ENCODE assay signal across 16 cellular contexts in genomic region chr6:3370361-3371221, GRCh38.
DNase-seq lines count a peak whose midpoint lies in the region; ATAC-seq and TF ChIP-seq lines count a peak whose summit lies in the region.
"Had no signal": no experiment of that assay in that cellular context is flagged by ENCODE, and none has a peak within 500 bp of the region (broad histone marks: within the 10 kb centered on the region; RNA-seq: fewer than 3 reads in every experiment).

No MANE protein-coding gene starts in this region.

- H3K27me3 ChIP-seq in PC-3 (ENCODE audit: low read length) (no peaks in the 10 kb centered on the region), esophagus squamous epithelium (no peaks in the 10 kb centered on the region)
- H3K27me3 ChIP-seq: Peyer's patch had no signal

- no peaks in the 10 kb centered on the region for H3F3A ChIP-seq in PC-3 (ENCODE audit: low read length, unreplicated experiment)

- intact Hi-C loops in activated CD4-positive, alpha-beta T cell treated with anti-CD3 and anti-CD28 coated beads for 36 hours (cut with DNase I, micrococcal nuclease), result no loop called here
- intact Hi-C loops in PC-3 (cut with micrococcal nuclease), result no loop called here
- intact Hi-C loops in esophagus squamous epithelium (cut with DNase I), result no loop called here

- DNase-seq in activated CD4-positive, alpha-beta T cell treated with anti-CD3 and anti-CD28 coated beads for 36 hours, result peak; percentile 16
- no peak for DNase-seq in activated CD4-positive, alpha-beta T cell treated with anti-CD3 and anti-CD28 coated beads, Interleukin-2, amount 50 U/mL, for 48 hours
- peak; percentile 9 for DNase-seq in PC-3
- no peak for DNase-seq in effector memory CD8-positive, alpha-beta T cell
- DNase-seq in naive thymus-derived CD8-positive, alpha-beta T cell, result peak in 5 of 10 donors; percentile 31 to 67 (median 47)
- DNase-seq in activated CD8-positive, alpha-beta memory T cell treated with anti-CD3 and anti-CD28 coated beads, Interleukin-2, amount 50 U/mL, for 4 hours, result no peak
- DNase-seq in esophagus squamous epithelium (lab: John Stamatoyannopoulos, UW), result no peak
- DNase-seq: activated CD4-positive, CD25-positive, alpha-beta regulatory T cell treated with anti-CD3 and anti-CD28 coated beads, Interleukin-2, amount 50 U/mL, for 72 hours; head of caudate nucleus; NCI-H1436; Peyer's patch; right cardiac atrium; SW 1271 had no signal

- POLR2A ChIA-PET in activated CD4-positive, alpha-beta T cell treated with anti-CD3 and anti-CD28 coated beads for 36 hours (lab: Charles Lee), result no interaction called here
- POLR2A ChIA-PET in PC-3 (lab: Charles Lee; ENCODE audit: unreplicated experiment), result interaction anchor here (0.6 kb wide), 1 partner anchor 12 kb away, joined by 3 read pairs; no protein-coding TSS in a partner anchor
- POLR2A ChIA-PET in naive thymus-derived CD8-positive, alpha-beta T cell (lab: Charles Lee), result interaction anchor here (0.8 kb wide), 1 partner anchor 37 kb away, joined by 3 read pairs; no protein-coding TSS in a partner anchor

- H3K27ac ChIP-seq in PC-3 (ENCODE audit: low read length) (peak overlapping the region; percentile 54), esophagus squamous epithelium (peak overlapping the region in 2 of 4 donors; percentile 18 to 19)

- no peaks in the 10 kb centered on the region for H3K36me3 Mint-ChIP-seq in activated CD4-positive, alpha-beta T cell treated with anti-CD3 and anti-CD28 coated beads for 36 hours (ENCODE audit: low read depth)
- no peaks in the 10 kb centered on the region for H3K36me3 Mint-ChIP-seq in effector memory CD8-positive, alpha-beta T cell (ENCODE audit: insufficient read depth)
- no peaks in the 10 kb centered on the region for H3K36me3 Mint-ChIP-seq in naive thymus-derived CD8-positive, alpha-beta T cell
- H3K36me3 Mint-ChIP-seq: natural killer cell treated with Interleukin-12 subunit alpha and Interleukin-12 subunit beta and Interleukin-15 and Interleukin-18, amount 100 ng/mL, for 72 hours had no signal

- H3K9ac ChIP-seq in PC-3 (ENCODE audit: low read length), result peak overlapping the region; percentile 2; the same call in 1 of the 2 replicates

- peak; percentile 16 for ATAC-seq in activated CD4-positive, alpha-beta T cell treated with anti-CD3 and anti-CD28 coated beads for 36 hours
- no peak for ATAC-seq in PC-3
- peak; percentile 56 for ATAC-seq in effector memory CD8-positive, alpha-beta T cell (replicated peaks)
- ATAC-seq in naive thymus-derived CD8-positive, alpha-beta T cell, result peak; percentile 73 to 85
- no peak for ATAC-seq in HG02678 (IDR thresholded peaks at IDR 0.05; ENCODE audit: unreplicated experiment)
- ATAC-seq: natural killer cell treated with Interleukin-12 subunit alpha and Interleukin-12 subunit beta and Interleukin-15 and Interleukin-18, amount 100 ng/mL, for 72 hours; right cardiac atrium had no signal

- H3K4me1 ChIP-seq in PC-3 (ENCODE audit: insufficient read depth, low read length) (peaks cover 10% of the 10 kb centered on the region), esophagus squamous epithelium (peaks cover 0 to 47% (median 0%) of the 10 kb centered on the region in 3 donors)

- no peak overlapping the region for H3K27ac Mint-ChIP-seq in activated CD4-positive, alpha-beta T cell treated with anti-CD3 and anti-CD28 coated beads for 36 hours
- H3K27ac Mint-ChIP-seq in effector memory CD8-positive, alpha-beta T cell, result no peak overlapping the region
- peak overlapping the region; percentile 39 to 95 (median 79) for H3K27ac Mint-ChIP-seq in naive thymus-derived CD8-positive, alpha-beta T cell
- H3K27ac Mint-ChIP-seq: natural killer cell treated with Interleukin-12 subunit alpha and Interleukin-12 subunit beta and Interleukin-15 and Interleukin-18, amount 100 ng/mL, for 72 hours; stimulated activated naive CD8-positive, alpha-beta T cell treated with anti-CD3 and anti-CD28 coated beads, Interleukin-15, Interleukin-2, amounts not matched to agents 100 ng/mL and 50 ng/mL, for 24 hours had no signal

- 25 to 45% methylated on average over 8 to 11 of the region's 15 CpGs for WGBS in esophagus squamous epithelium, 2 donors

- H3K27me3 Mint-ChIP-seq in activated CD4-positive, alpha-beta T cell treated with anti-CD3 and anti-CD28 coated beads for 36 hours, result no peaks in the 10 kb centered on the region
- peaks cover 15 to 50% of the 10 kb centered on the region in 2 donors for H3K27me3 Mint-ChIP-seq in effector memory CD8-positive, alpha-beta T cell
- H3K27me3 Mint-ChIP-seq in naive thymus-derived CD8-positive, alpha-beta T cell, result no peaks in the 10 kb centered on the region
- H3K27me3 Mint-ChIP-seq: stimulated activated naive CD8-positive, alpha-beta T cell treated with anti-CD3 and anti-CD28 coated beads, Interleukin-15, Interleukin-2, amounts not matched to agents 100 ng/mL and 50 ng/mL, for 24 hours had no signal

- no peak for TF ChIP-seq CTCF in PC-3 (conservative IDR thresholded peaks at IDR 0.05; ENCODE audit: low read depth, low read length)
- TF ChIP-seq CTCF in esophagus squamous epithelium (IDR thresholded peaks at IDR 0.05), result no peak

- no peak overlapping the region for H2AFZ ChIP-seq in PC-3 (ENCODE audit: low read length)

- H3K9me3 ChIP-seq in PC-3 (ENCODE audit: low read length), result no peaks in the 10 kb centered on the region
- no peaks in the 10 kb centered on the region for H3K9me3 ChIP-seq in esophagus squamous epithelium
- H3K9me3 ChIP-seq: Peyer's patch had no signal

- H3K36me3 ChIP-seq in PC-3 (ENCODE audit: low read depth, low read length) (no peaks in the 10 kb centered on the region), esophagus squamous epithelium (peaks cover 0 to 15% (median 2%) of the 10 kb centered on the region in 3 donors)
- H3K36me3 ChIP-seq: Peyer's patch had no signal

- BruUV-seq in PC-3 (replicated peaks; lab: Mats Ljungman, UMichigan), result no TSS peak

- H3K4me3 ChIP-seq in PC-3 (ENCODE audit: low read length) (no peak overlapping the region), esophagus squamous epithelium (no peak overlapping the region)
- H3K4me3 ChIP-seq: Peyer's patch had no signal

- CTCF ChIA-PET in activated CD4-positive, alpha-beta T cell treated with anti-CD3 and anti-CD28 coated beads for 36 hours (lab: Charles Lee), result interaction anchor here (0.6 to 0.9 kb wide), 3 partner anchors 12 to 38 kb away, joined by 3 to 4 read pairs (median 4); no protein-coding TSS in a partner anchor
- CTCF ChIA-PET in PC-3 (lab: Charles Lee), result no interaction called here

- no peak overlapping the region for H3K4me2 ChIP-seq in PC-3 (ENCODE audit: low read length)

- no peaks in the 10 kb centered on the region for H3K79me2 ChIP-seq in PC-3 (ENCODE audit: low read length)

- no peak overlapping the region for H3K4me3 Mint-ChIP-seq in activated CD4-positive, alpha-beta T cell treated with anti-CD3 and anti-CD28 coated beads for 36 hours
- no peak overlapping the region for H3K4me3 Mint-ChIP-seq in effector memory CD8-positive, alpha-beta T cell
- H3K4me3 Mint-ChIP-seq in naive thymus-derived CD8-positive, alpha-beta T cell, result peak overlapping the region in 3 of 10 donors; percentile 2 to 38 (median 23)
- H3K4me3 Mint-ChIP-seq: natural killer cell treated with Interleukin-12 subunit alpha and Interleukin-12 subunit beta and Interleukin-15 and Interleukin-18, amount 100 ng/mL, for 72 hours; stimulated activated naive CD8-positive, alpha-beta T cell treated with anti-CD3 and anti-CD28 coated beads, Interleukin-15, Interleukin-2, amounts not matched to agents 100 ng/mL and 50 ng/mL, for 24 hours had no signal

- no peaks in the 10 kb centered on the region for H3K9me3 Mint-ChIP-seq in activated CD4-positive, alpha-beta T cell treated with anti-CD3 and anti-CD28 coated beads for 36 hours (ENCODE audit: low read depth)
- no peaks in the 10 kb centered on the region for H3K9me3 Mint-ChIP-seq in effector memory CD8-positive, alpha-beta T cell
- no peaks in the 10 kb centered on the region for H3K9me3 Mint-ChIP-seq in naive thymus-derived CD8-positive, alpha-beta T cell
- H3K9me3 Mint-ChIP-seq: natural killer cell treated with Interleukin-12 subunit alpha and Interleukin-12 subunit beta and Interleukin-15 and Interleukin-18, amount 100 ng/mL, for 72 hours; stimulated activated naive CD8-positive, alpha-beta T cell treated with anti-CD3 and anti-CD28 coated beads, Interleukin-15, Interleukin-2, amounts not matched to agents 100 ng/mL and 50 ng/mL, for 24 hours had no signal

- H3K9me2 ChIP-seq in PC-3 (replicated peaks; ENCODE audit: low read length), result no peaks in the 10 kb centered on the region

- H3K4me1 Mint-ChIP-seq in activated CD4-positive, alpha-beta T cell treated with anti-CD3 and anti-CD28 coated beads for 36 hours, result peaks cover 20% of the 10 kb centered on the region
- peaks cover 0 to 5% of the 10 kb centered on the region in 2 donors for H3K4me1 Mint-ChIP-seq in effector memory CD8-positive, alpha-beta T cell (ENCODE audit: low read depth in 2 of 2)
- H3K4me1 Mint-ChIP-seq in naive thymus-derived CD8-positive, alpha-beta T cell, result peaks cover 15 to 20% (median 18%) of the 10 kb centered on the region in 4 donors

- no peak for TF ChIP-seq POLR2A in esophagus squamous epithelium (IDR thresholded peaks at IDR 0.05)

- no peaks in the 10 kb centered on the region for H4K20me1 ChIP-seq in PC-3 (ENCODE audit: low read length)

Comparison
In these comparisons a context has a peak if more than half of its experiments do, and no peak if none do; other contexts are left out.
1. DNase-seq: peak in activated CD4-positive, alpha-beta T cell treated with anti-CD3 and anti-CD28 coated beads for 36 hours (single experiment) and PC-3 (single experiment); none in activated CD4-positive, alpha-beta T cell treated with anti-CD3 and anti-CD28 coated beads, Interleukin-2, amount 50 U/mL, for 48 hours (0 of 2), effector memory CD8-positive, alpha-beta T cell (0 of 3), activated CD8-positive, alpha-beta memory T cell treated with anti-CD3 and anti-CD28 coated beads, Interleukin-2, amount 50 U/mL, for 4 hours (single experiment) and esophagus squamous epithelium (single experiment).
2. ATAC-seq: peak in activated CD4-positive, alpha-beta T cell treated with anti-CD3 and anti-CD28 coated beads for 36 hours (single experiment), effector memory CD8-positive, alpha-beta T cell (single experiment) and naive thymus-derived CD8-positive, alpha-beta T cell (2 of 2); none in PC-3 (single experiment) and HG02678 (single experiment).
3. H3K27ac Mint-ChIP-seq: peak in naive thymus-derived CD8-positive, alpha-beta T cell (10 of 10); none in activated CD4-positive, alpha-beta T cell treated with anti-CD3 and anti-CD28 coated beads for 36 hours (single experiment) and effector memory CD8-positive, alpha-beta T cell (0 of 2).